11 cellular contexts compared by ENCODE assay signal in genomic region chrX:3143043-3143799, GRCh38.
A peak's percentile ranks its signal among the peaks of the same experiment; 100 is the strongest.
DNase-seq lines count a peak whose midpoint lies in the region; ATAC-seq, FAIRE-seq and TF ChIP-seq lines count a peak whose summit lies in the region.
"Had no signal": no experiment of that assay in that cellular context is flagged by ENCODE, and none has a peak within 500 bp of the region (broad histone marks: within the 10 kb centered on the region; RNA-seq: fewer than 3 reads in every experiment).

No MANE protein-coding gene starts in this region.

- POLR2A ChIA-PET in A549 (lab: Yijun Ruan, JAX): no interaction called here

- H3K4me2 ChIP-seq in A549 (peak overlapping the region; percentile 56), Loucy (ENCODE audit: low read depth, low read length, poor library complexity, severe bottlenecking) (no peak overlapping the region)

- no peaks in the 10 kb centered on the region for H3K27me3 Mint-ChIP-seq in activated naive CD8-positive, alpha-beta T cell

- CTCF ChIA-PET in A549 (lab: Yijun Ruan, JAX): no interaction called here

- no peak for TF ChIP-seq EP300 in A549 (IDR thresholded peaks at IDR 0.05)

- no peaks in the 10 kb centered on the region for H3K9me2 ChIP-seq in Loucy (replicated peaks; ENCODE audit: low read depth, low read length)

- peak overlapping the region; percentile 32; the same call in 2 of the 3 replicates for H3K4me3 ChIP-seq in A549
- H3K4me3 ChIP-seq in Loucy (ENCODE audit: low read length, poor library complexity, severe bottlenecking): peak overlapping the region; percentile 32

- H4K20me1 ChIP-seq in Loucy (ENCODE audit: insufficient read depth, low read length, poor library complexity, severe bottlenecking): no peaks in the 10 kb centered on the region

- H2AFZ ChIP-seq in Loucy (ENCODE audit: low read length): peak overlapping the region; percentile 89; the same call in 1 of the 2 replicates

- H3K9ac ChIP-seq in Loucy (ENCODE audit: low read depth, low read length, poor library complexity, severe bottlenecking): no peak overlapping the region

- H3K9me3 ChIP-seq in A549 (peaks cover 10% of the 10 kb centered on the region; the same call in 2 of the 3 replicates), Loucy (ENCODE audit: insufficient read depth, low read depth, low read length) (no peaks in the 10 kb centered on the region)

- H3F3A ChIP-seq in Loucy (ENCODE audit: low read depth): no peaks in the 10 kb centered on the region

- peak overlapping the region; percentile 85 for H3K27ac Mint-ChIP-seq in activated naive CD8-positive, alpha-beta T cell

- no peaks in the 10 kb centered on the region for H3K36me3 ChIP-seq in Loucy (ENCODE audit: insufficient read depth, low read length)

- no peaks in the 10 kb centered on the region for H3K79me2 ChIP-seq in Loucy (ENCODE audit: insufficient read depth, low read length)

- H3K36me3 Mint-ChIP-seq in activated naive CD8-positive, alpha-beta T cell: peaks cover 6% of the 10 kb centered on the region

- H3K4me3 Mint-ChIP-seq in activated naive CD8-positive, alpha-beta T cell: peak overlapping the region; percentile 79

- peaks cover 19% of the 10 kb centered on the region for H3K4me1 Mint-ChIP-seq in activated naive CD8-positive, alpha-beta T cell (ENCODE audit: low read depth)

- no peak for TF ChIP-seq POLR2A in A549 (IDR thresholded peaks at IDR 0.05; ENCODE audit: low read length)

- peak in 1 of 2 experiments; percentile 46; a peak in 2 of 6 replicates for ATAC-seq in A549
- ATAC-seq in GM18861 (IDR thresholded peaks at IDR 0.05; ENCODE audit: unreplicated experiment): peak; percentile 64
- ATAC-seq in HG03108 (IDR thresholded peaks at IDR 0.05; ENCODE audit: unreplicated experiment): no peak

- peaks cover 18% of the 10 kb centered on the region for H3K27me3 ChIP-seq in Loucy (ENCODE audit: insufficient read depth, low read length, poor library complexity, severe bottlenecking)

- TF ChIP-seq RAD21 in A549 (conservative IDR thresholded peaks at IDR 0.05 in 1 of 2, IDR thresholded peaks at IDR 0.05 in 1 of 2): no peak

- H3K9me3 Mint-ChIP-seq in activated naive CD8-positive, alpha-beta T cell (ENCODE audit: low read depth): peaks cover 7% of the 10 kb centered on the region

- H3K4me1 ChIP-seq in A549 (no peaks in the 10 kb centered on the region), Loucy (ENCODE audit: insufficient read depth, low read length, poor library complexity, severe bottlenecking) (no peaks in the 10 kb centered on the region)

- 65% methylated on average over 4 of the region's 4 CpGs for WGBS in A549 (ENCODE audit: missing lambda C conversion rate)

- DNase-seq in A549 (ENCODE audit: low read depth in 1 of 2, low spot score in 1 of 2): peak in 1 of 2 experiments; percentile 13
- no peak for DNase-seq in NCI-H526 treated with DMSO at 0.1 percent for 48 hours (lab: John Stamatoyannopoulos, UW)
- no peak for DNase-seq in D721Med (ENCODE audit: insufficient read length, low spot score)
- DNase-seq in kidney glomerular epithelial cell (lab: John Stamatoyannopoulos, UW): no peak
- DNase-seq: DMS79 treated with DMSO at 0.1 percent for 48 hours, NCI-H226, nucleus accumbens had no signal

- FAIRE-seq in A549 (lab: Jason Lieb, UNC) (no peak), D721Med (lab: Jason Lieb, UNC) (no peak)

- TF ChIP-seq CTCF in A549 (IDR thresholded peaks at IDR 0.05): no peak
- TF ChIP-seq CTCF in Loucy (conservative IDR thresholded peaks at IDR 0.05; ENCODE audit: low read length): no peak
- no peak for TF ChIP-seq CTCF in D721Med (IDR thresholded peaks at IDR 0.05; ENCODE audit: insufficient read depth, missing control alignments)

- H3K27ac ChIP-seq in A549: no peak overlapping the region

TF ChIP-seq in A549, 52 proteins besides CTCF, POLR2A, EP300 and RAD21:
- TF ChIP-seq NR3C1 (IDR thresholded peaks at IDR 0.05) (no peak), GATA3 (IDR thresholded peaks at IDR 0.05; ENCODE audit: borderline replicate concordance) (no peak), HEYL (CRISPR knock-in tag; IDR thresholded peaks at IDR 0.05) (no peak), CBX8 (IDR thresholded peaks at IDR 0.05) (no peak), E2F6 (IDR thresholded peaks at IDR 0.05; ENCODE audit: borderline replicate concordance, low read depth) (no peak), RFX5 (IDR thresholded peaks at IDR 0.05) (no peak), JUN (IDR thresholded peaks at IDR 0.05) (no peak), NPAS2 (CRISPR knock-in tag; IDR thresholded peaks at IDR 0.05; ENCODE audit: borderline replicate concordance) (no peak)
